In the genomic region with DNA sequence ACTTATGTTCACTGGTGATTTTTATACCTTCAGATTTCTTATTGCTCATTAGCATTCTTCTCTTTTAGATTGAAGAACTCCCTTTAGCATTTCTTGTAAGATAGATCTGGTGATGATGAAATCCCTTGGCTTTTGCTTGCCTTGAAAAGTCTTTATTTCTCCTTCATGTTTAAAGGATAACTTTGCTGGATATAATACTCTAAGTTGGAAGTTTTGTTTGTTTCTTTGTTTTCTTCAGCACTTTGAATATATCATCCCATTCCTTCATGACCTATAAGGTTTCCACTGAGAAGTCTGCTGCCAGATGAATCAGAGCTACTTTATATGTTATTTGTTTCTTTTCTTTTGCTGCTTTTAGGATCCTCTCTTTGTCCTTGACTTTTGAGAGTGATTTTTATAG, we compare ENCODE assay signal across 1 cellular context.
TF ChIP-seq lines count a peak whose summit lies in the region.

No MANE protein-coding gene starts in this region.

TF ChIP-seq in K562, 482 proteins besides CTCF, POLR2A, EP300 and RAD21 (continued from another document):
- TF ChIP-seq ZNF398 (CRISPR knock-in tag; IDR thresholded peaks at IDR 0.05) (no peak), BMI1 (IDR thresholded peaks at IDR 0.05; ENCODE audit: low read length) (no peak), ATF3 (IDR thresholded peaks at IDR 0.05) (peak; percentile 34; the same call in 1 of the 2 replicates), ATF3 (CRISPR knock-in tag; conservative IDR thresholded peaks at IDR 0.05) (no peak)
- TF ChIP-seq, protein P1, sequence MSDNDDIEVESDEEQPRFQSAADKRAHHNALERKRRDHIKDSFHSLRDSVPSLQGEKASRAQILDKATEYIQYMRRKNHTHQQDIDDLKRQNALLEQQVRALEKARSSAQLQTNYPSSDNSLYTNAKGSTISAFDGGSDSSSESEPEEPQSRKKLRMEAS (CRISPR knock-in tag; IDR thresholded peaks at IDR 0.05), result no peak
